In the genomic region with DNA sequence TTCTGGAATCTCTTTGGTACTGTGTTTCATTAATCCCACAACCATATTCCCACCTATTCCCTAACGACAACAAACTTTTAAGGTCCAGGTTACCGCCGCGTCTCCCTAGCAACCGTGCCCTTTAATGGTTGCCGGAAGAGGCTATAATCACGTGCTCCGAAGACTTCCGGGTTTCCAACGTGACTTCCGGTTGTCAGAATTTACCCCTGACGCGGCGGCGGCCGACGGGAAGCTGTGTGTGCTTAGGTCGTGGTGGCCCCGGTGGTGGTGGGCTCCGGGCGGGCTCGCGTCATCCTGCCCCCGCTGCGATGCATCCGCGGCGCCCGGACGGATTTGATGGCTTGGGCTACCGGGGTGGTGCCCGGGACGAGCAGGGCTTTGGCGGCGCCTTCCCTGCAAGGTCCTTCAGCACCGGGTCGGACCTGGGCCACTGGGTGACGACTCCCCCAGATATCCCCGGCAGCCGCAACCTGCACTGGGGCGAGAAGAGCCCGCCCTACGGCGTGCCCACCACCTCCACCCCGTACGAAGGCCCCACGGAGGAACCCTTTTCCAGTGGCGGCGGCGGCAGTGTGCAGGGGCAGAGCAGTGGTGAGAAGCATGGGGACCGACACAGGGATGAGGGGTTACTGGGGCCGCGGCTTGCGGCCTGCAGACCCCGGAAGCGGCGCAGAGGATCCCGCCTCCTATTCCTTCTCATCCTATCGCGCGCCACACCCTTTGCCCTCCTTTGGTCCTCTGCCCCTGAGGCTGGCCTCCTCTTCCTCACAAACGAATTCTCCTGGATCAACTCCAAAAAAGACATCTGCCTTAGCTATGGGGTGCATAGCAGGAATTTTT, we compare ENCODE assay signal across 8 cellular contexts.
DNase-seq lines count a peak whose midpoint lies in the region; ATAC-seq lines count a peak whose summit lies in the region.

Gene SLC25A46 (plus strand): TSS at position 196 of the 840 bp plus-strand sequence. CDS start 113 bp downstream, at position 309.

- peak within 1 kb of the TSS; percentile 89 for H3K27ac ChIP-seq in cingulate gyrus (ENCODE audit: low read depth, low read length)

- ATAC-seq in GM19043 (IDR thresholded peaks at IDR 0.05; ENCODE audit: low read depth, unreplicated experiment), result peak; percentile 91
- peak; percentile 97 for ATAC-seq in HG03378 (IDR thresholded peaks at IDR 0.05; ENCODE audit: unreplicated experiment)

- DNase-seq in AG20443 (ENCODE audit: low spot score), result peak; percentile 90
- DNase-seq in NCI-H510A (lab: John Stamatoyannopoulos, UW), result peak; percentile 54
- DNase-seq in activated CD4-positive, alpha-beta T cell treated with anti-CD3 and anti-CD28 coated beads for 4 hours, result peak; percentile 84
- DNase-seq in kidney tubule cell (ENCODE audit: low spot score), result peak; percentile 93
- peak; percentile 72 to 75 for DNase-seq in stimulated activated CD4-positive, alpha-beta T cell treated with anti-CD3 and anti-CD28 coated beads, Interleukin-1b, Interleukin-23, amount 100 ng/mL, for 4 hours (ENCODE audit: low read depth in 2 of 2)

Comparison
In these comparisons a context has a peak if more than half of its experiments do, and no peak if none do; other contexts are left out.
1. Peak in every context shown above with its lines: DNase-seq, ATAC-seq and H3K27ac ChIP-seq.